ENCODE assay signal across 8 cellular contexts in the genomic region with DNA sequence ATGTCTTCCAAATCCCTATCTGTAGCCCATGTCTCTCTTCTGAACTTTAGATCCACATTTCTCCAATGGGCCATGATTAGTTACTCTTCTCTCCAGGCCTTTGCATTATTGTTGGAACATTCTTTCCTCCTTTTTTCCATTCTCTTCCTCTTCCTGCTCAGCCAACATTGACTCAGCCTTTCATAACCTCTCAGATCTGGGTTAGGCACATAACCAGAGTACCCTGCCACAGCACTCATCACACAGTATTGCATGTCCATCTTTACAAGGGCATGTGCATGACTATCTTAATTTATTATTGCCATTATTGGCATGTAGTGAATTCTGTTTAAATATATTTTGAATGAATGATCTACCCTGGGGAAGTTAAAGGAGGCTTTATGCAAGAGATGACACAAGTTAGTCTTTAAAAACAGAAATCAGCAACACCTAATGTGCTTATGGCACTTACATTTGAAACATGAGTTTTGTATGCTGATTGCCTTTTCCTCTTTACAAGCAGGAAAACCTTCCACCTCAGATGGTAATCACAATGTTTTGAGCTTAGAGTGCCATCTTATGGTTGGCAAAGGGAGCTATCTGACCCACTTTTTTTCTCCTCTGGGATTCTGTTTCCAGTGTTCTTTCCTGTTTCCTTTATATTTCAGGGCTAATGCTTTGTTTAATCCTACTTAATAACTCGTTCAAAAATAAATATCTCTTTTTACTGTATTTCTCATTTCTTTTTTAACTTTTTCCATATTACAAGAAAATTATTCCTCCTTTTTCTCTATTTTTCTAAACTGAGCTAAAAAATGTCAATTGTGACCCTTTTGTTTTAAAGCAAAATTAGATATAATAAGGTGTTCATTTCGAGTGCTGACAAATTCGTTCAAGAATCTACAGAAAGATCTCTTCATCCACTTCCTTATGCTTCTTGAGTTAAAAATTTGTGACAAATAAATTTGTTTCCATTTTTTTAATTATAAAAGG.
A peak's percentile ranks its signal among the peaks of the same experiment; 100 is the strongest.
DNase-seq lines count a peak whose midpoint lies in the region; ATAC-seq and TF ChIP-seq lines count a peak whose summit lies in the region.

No MANE protein-coding gene starts in this region.

- no peak overlapping the region for H3K4me2 ChIP-seq in KMS-11

- no peak overlapping the region for H2AFZ ChIP-seq in KMS-11 (ENCODE audit: low read depth)

- ATAC-seq in foreskin keratinocyte (peak; percentile 64), HG02623 (IDR thresholded peaks at IDR 0.05; ENCODE audit: unreplicated experiment) (no peak), GM19395 (IDR thresholded peaks at IDR 0.05; ENCODE audit: unreplicated experiment) (no peak)

- TF ChIP-seq CTCF in KMS-11 (conservative IDR thresholded peaks at IDR 0.05; ENCODE audit: low read depth, low read length), result peak; percentile 61
- TF ChIP-seq CTCF in foreskin keratinocyte (conservative IDR thresholded peaks at IDR 0.05), result peak; percentile 73
- TF ChIP-seq CTCF in spleen (IDR thresholded peaks at IDR 0.05 in 8 of 11, conservative IDR thresholded peaks at IDR 0.05 in 3 of 11), result peak in 8 of 11 experiments; percentile 30 to 58 (median 48)

- H3K4me3 ChIP-seq in KMS-11 (IDR thresholded peaks at IDR 0.05; ENCODE audit: insufficient read depth, low read depth, low read length) (no peak overlapping the region), spleen (no peak overlapping the region)

- WGBS in spleen, 5 donors, result 60 to 79% (median 73%) methylated on average over 3 of the region's 3 CpGs

- H3K79me2 ChIP-seq in KMS-11 (ENCODE audit: insufficient read depth, low read depth), result no peaks in the 10 kb centered on the region

- H3K4me1 ChIP-seq in KMS-11 (ENCODE audit: low read depth, poor library complexity, severe bottlenecking) (no peaks in the 10 kb centered on the region), foreskin keratinocyte (peaks cover 8% of the 10 kb centered on the region), spleen (peaks cover 0 to 12% (median 0%) of the 10 kb centered on the region in 6 donors)

- TF ChIP-seq POLR2A in spleen (IDR thresholded peaks at IDR 0.05), result no peak

- DNase-seq in DMS114 treated with DMSO at 0.1 percent for 48 hours (lab: John Stamatoyannopoulos, UW; ENCODE audit: unreplicated experiment) (peak; percentile 36), SK-N-DZ (ENCODE audit: low spot score) (peak; percentile 33), foreskin keratinocyte (peak in 1 of 2 donors; percentile 6), spleen (no peak)
- DNase-seq in activated CD8-positive, alpha-beta memory T cell treated with anti-CD3 and anti-CD28 coated beads for 24 hours, result no peak

- no peaks in the 10 kb centered on the region for H3K9me3 ChIP-seq in spleen

- no peak overlapping the region for H3K9ac ChIP-seq in KMS-11

- no peaks in the 10 kb centered on the region for H4K20me1 ChIP-seq in KMS-11 (ENCODE audit: insufficient read depth)

- H3K27me3 ChIP-seq in KMS-11 (ENCODE audit: insufficient read depth, low read depth) (no peaks in the 10 kb centered on the region), foreskin keratinocyte (no peaks in the 10 kb centered on the region), spleen (replicated peaks in 1 of 7) (no peaks in the 10 kb centered on the region)

- intact Hi-C loops in spleen (cut with DNase I; ENCODE audit: low total_unique reads), result loop anchor here (10.0 kb wide), 1 partner anchor 228 kb away; the partner anchor contains the start of genes CHD9 and CHD9NB

- H3K27ac ChIP-seq in KMS-11 (no peak overlapping the region), foreskin keratinocyte (no peak overlapping the region), spleen (peak overlapping the region in 3 of 8 donors; percentile 2 to 12 (median 5))

- H3K36me3 ChIP-seq in KMS-11 (ENCODE audit: insufficient read depth) (no peaks in the 10 kb centered on the region), spleen (peaks cover 2 to 89% (median 45%) of the 10 kb centered on the region in 6 donors)

Comparison
In these comparisons a context has a peak if more than half of its experiments do, and no peak if none do; other contexts are left out.
1. DNase-seq: peak in DMS114 treated with DMSO at 0.1 percent for 48 hours (single experiment) and SK-N-DZ (single experiment); none in spleen (single experiment) and activated CD8-positive, alpha-beta memory T cell treated with anti-CD3 and anti-CD28 coated beads for 24 hours (single experiment).
2. Peak in every context shown above with its lines, with median percentiles within 50 percentile points of each other: CTCF ChIP-seq.